In genomic region chr22:19959043-19959586, GRCh38 we compare ENCODE assay signal across 8 cellular contexts. TPM values are rescaled to one million over a fixed set of nuclear protein-coding genes. Genes with fewer than 3 reads are reported as not detected.
A peak's percentile ranks its signal among the peaks of the same experiment; 100 is the strongest.
DNase-seq lines count a peak whose midpoint lies in the region; ATAC-seq, FAIRE-seq and TF ChIP-seq lines count a peak whose summit lies in the region.

No MANE protein-coding gene starts in this region.

- intact Hi-C loops in heart right ventricle (cut with DNase I) = no loop called here
- intact Hi-C loops in pancreas (cut with DNase I) = no loop called here
- intact Hi-C loops in activated T-helper 1 cell treated with anti-CD3 and anti-CD28 coated beads, Interleukin-12 subunit alpha, Interleukin-12 subunit beta, Interleukin-2, Interleukin-4 antibody, amounts not matched to agents 30 ng/mL and 10 ng/mL and 1 ng/mL, durations not matched to agents 14 hours and 24 hours and 36 hours (cut with micrococcal nuclease) = no loop called here

- no peaks in the 10 kb centered on the region for H3K9me3 Mint-ChIP-seq in stimulated activated memory B cell treated with anti-CD40 and anti-IgM and Interleukin-4, amounts not matched to agents 10 μg/mL and 1 μg/mL and 100 μg/mL, for 72 hours
- H3K9me3 Mint-ChIP-seq in activated T-helper 1 cell treated with anti-CD3 and anti-CD28 coated beads, Interleukin-12 subunit alpha, Interleukin-12 subunit beta, Interleukin-2, Interleukin-4 antibody, amounts not matched to agents 30 ng/mL and 10 ng/mL and 1 ng/mL, durations not matched to agents 14 hours and 24 hours and 36 hours = no peaks in the 10 kb centered on the region

- DNase-seq in Caki2 (ENCODE audit: low read depth) (peak; percentile 97), WERI-Rb-1 (peak; percentile 62), heart right ventricle (peak; percentile 76 to 83), pancreas (peak; percentile 65 to 88 (median 85)), hepatic stellate cell (ENCODE audit: low spot score) (no peak)
- no peak for DNase-seq in activated T-helper 1 cell treated with anti-CD3 and anti-CD28 coated beads, Interleukin-12 subunit alpha, Interleukin-12 subunit beta, Interleukin-2, Interleukin-4 antibody, amounts not matched to agents 30 ng/mL and 10 ng/mL and 1 ng/mL, durations not matched to agents 14 hours and 24 hours and 36 hours (ENCODE audit: low spot score)

- ATAC-seq in heart right ventricle = peak; percentile 45 to 72 (median 68)
- peak; percentile 20 to 72 (median 49) for ATAC-seq in pancreas
- ATAC-seq in stimulated activated memory B cell treated with anti-CD40 and anti-IgM and Interleukin-4, amounts not matched to agents 10 μg/mL and 1 μg/mL and 100 μg/mL, for 72 hours = no peak
- no peak for ATAC-seq in GM19463 (IDR thresholded peaks at IDR 0.05; ENCODE audit: unreplicated experiment)

- H3K36me3 Mint-ChIP-seq in stimulated activated memory B cell treated with anti-CD40 and anti-IgM and Interleukin-4, amounts not matched to agents 10 μg/mL and 1 μg/mL and 100 μg/mL, for 72 hours = peaks cover 5% of the 10 kb centered on the region
- no peaks in the 10 kb centered on the region for H3K36me3 Mint-ChIP-seq in activated T-helper 1 cell treated with anti-CD3 and anti-CD28 coated beads, Interleukin-12 subunit alpha, Interleukin-12 subunit beta, Interleukin-2, Interleukin-4 antibody, amounts not matched to agents 30 ng/mL and 10 ng/mL and 1 ng/mL, durations not matched to agents 14 hours and 24 hours and 36 hours (ENCODE audit: low read depth)

- 0 out of 2 replicates have a peak overlapping the region, but pooled peaks have one; percentile 33 for H3K27ac ChIP-seq in WERI-Rb-1
- peak overlapping the region in 6 of 10 donors; percentile 18 to 53 (median 40) for H3K27ac ChIP-seq in heart right ventricle
- H3K27ac ChIP-seq in pancreas = peak overlapping the region in 2 of 4 donors; percentile 22 to 77

- TF ChIP-seq CTCF in WERI-Rb-1 (IDR thresholded peaks at IDR 0.05; ENCODE audit: low read depth, low read length) (no peak), heart right ventricle (IDR thresholded peaks at IDR 0.05) (no peak), pancreas (IDR thresholded peaks at IDR 0.05) (no peak)

- H3K4me3 ChIP-seq in WERI-Rb-1 (ENCODE audit: low read depth, low read length) (no peak overlapping the region), heart right ventricle (peak overlapping the region in 6 of 10 donors; percentile 12 to 43 (median 33)), pancreas (peak overlapping the region in 2 of 4 donors; percentile 17 to 31)

- no peak for FAIRE-seq in pancreas (lab: Jason Lieb, UNC)

- H3K27me3 Mint-ChIP-seq in stimulated activated memory B cell treated with anti-CD40 and anti-IgM and Interleukin-4, amounts not matched to agents 10 μg/mL and 1 μg/mL and 100 μg/mL, for 72 hours = no peaks in the 10 kb centered on the region
- H3K27me3 Mint-ChIP-seq in activated T-helper 1 cell treated with anti-CD3 and anti-CD28 coated beads, Interleukin-12 subunit alpha, Interleukin-12 subunit beta, Interleukin-2, Interleukin-4 antibody, amounts not matched to agents 30 ng/mL and 10 ng/mL and 1 ng/mL, durations not matched to agents 14 hours and 24 hours and 36 hours (ENCODE audit: insufficient read depth) = no peaks in the 10 kb centered on the region

- WGBS in heart right ventricle, 2 donors = 27 to 38% methylated on average over 30 of the region's 30 CpGs
- WGBS in pancreas, 2 donors = 29 to 37% methylated on average over 26 to 30 of the region's 30 CpGs

- H3K4me1 Mint-ChIP-seq in stimulated activated memory B cell treated with anti-CD40 and anti-IgM and Interleukin-4, amounts not matched to agents 10 μg/mL and 1 μg/mL and 100 μg/mL, for 72 hours = peaks cover 24% of the 10 kb centered on the region
- H3K4me1 Mint-ChIP-seq in activated T-helper 1 cell treated with anti-CD3 and anti-CD28 coated beads, Interleukin-12 subunit alpha, Interleukin-12 subunit beta, Interleukin-2, Interleukin-4 antibody, amounts not matched to agents 30 ng/mL and 10 ng/mL and 1 ng/mL, durations not matched to agents 14 hours and 24 hours and 36 hours (ENCODE audit: low read depth) = peaks cover 7% of the 10 kb centered on the region

- peaks cover 11 to 56% (median 35%) of the 10 kb centered on the region in 9 donors for H3K4me1 ChIP-seq in heart right ventricle
- H3K4me1 ChIP-seq in pancreas = peaks cover 2 to 39% (median 24%) of the 10 kb centered on the region in 3 donors

- H3K36me3 ChIP-seq in WERI-Rb-1 (peaks cover 38% of the 10 kb centered on the region), heart right ventricle (peaks cover 0 to 21% (median 6%) of the 10 kb centered on the region in 9 donors), pancreas (no peaks in the 10 kb centered on the region)

- no peak overlapping the region for H3K27ac Mint-ChIP-seq in stimulated activated memory B cell treated with anti-CD40 and anti-IgM and Interleukin-4, amounts not matched to agents 10 μg/mL and 1 μg/mL and 100 μg/mL, for 72 hours
- H3K27ac Mint-ChIP-seq in activated T-helper 1 cell treated with anti-CD3 and anti-CD28 coated beads, Interleukin-12 subunit alpha, Interleukin-12 subunit beta, Interleukin-2, Interleukin-4 antibody, amounts not matched to agents 30 ng/mL and 10 ng/mL and 1 ng/mL, durations not matched to agents 14 hours and 24 hours and 36 hours = no peak overlapping the region

- H3K27me3 ChIP-seq in WERI-Rb-1 (ENCODE audit: insufficient read depth, low read depth, severe bottlenecking) (no peaks in the 10 kb centered on the region), heart right ventricle (no peaks in the 10 kb centered on the region), pancreas (no peaks in the 10 kb centered on the region)

- no peak overlapping the region for H3K4me3 Mint-ChIP-seq in stimulated activated memory B cell treated with anti-CD40 and anti-IgM and Interleukin-4, amounts not matched to agents 10 μg/mL and 1 μg/mL and 100 μg/mL, for 72 hours
- no peak overlapping the region for H3K4me3 Mint-ChIP-seq in activated T-helper 1 cell treated with anti-CD3 and anti-CD28 coated beads, Interleukin-12 subunit alpha, Interleukin-12 subunit beta, Interleukin-2, Interleukin-4 antibody, amounts not matched to agents 30 ng/mL and 10 ng/mL and 1 ng/mL, durations not matched to agents 14 hours and 24 hours and 36 hours

- no peaks in the 10 kb centered on the region for H3K9me3 ChIP-seq in WERI-Rb-1 (ENCODE audit: severe bottlenecking)
- H3K9me3 ChIP-seq in heart right ventricle = no peaks in the 10 kb centered on the region
- no peaks in the 10 kb centered on the region for H3K9me3 ChIP-seq in pancreas

- in situ Hi-C loops in Caki2 (cut with HindIII; ENCODE audit: low pct_unique_long_range_greater_than_20kb, low sequenced_read_pairs) = no loop called here

RNA-seq across cellular contexts. Expression of gene TXNRD2, which starts 17.5 kb away (rescaled TPM):
- 53.0 and 54.5 TPM in 2 replicates for total RNA-seq in Caki2 (2014; rRNA removed; shearing (Covaris generic); ENCODE audit: low replicate concordance)
- total RNA-seq in heart right ventricle = 10 to 100 TPM; 28.5 to 59.9 (median 35.0) TPM
- 100 to 1,000 TPM in 1 of 2 donors, 10 to 100 TPM in 1; 25.8 to 103 TPM for polyA plus RNA-seq in heart right ventricle
- total RNA-seq in pancreas = 10 to 100 TPM in 5 of 6 donors, 1 to 10 TPM in 1; 9.6 to 16.9 (median 13.6) TPM
- 10 to 100 TPM; 33.7 to 41.6 TPM for polyA plus RNA-seq in pancreas
- total RNA-seq in activated T-helper 1 cell treated with anti-CD3 and anti-CD28 coated beads, Interleukin-12 subunit alpha, Interleukin-12 subunit beta, Interleukin-2, Interleukin-4 antibody, amounts not matched to agents 30 ng/mL and 10 ng/mL and 1 ng/mL, durations not matched to agents 14 hours and 24 hours and 36 hours = 19.0 and 20.0 TPM in 2 replicates

RNA-seq across cellular contexts. Expression of gene COMT, which starts 17.5 kb away (rescaled TPM):
- 517 and 585 TPM in 2 replicates for total RNA-seq in Caki2 (2014; rRNA removed; shearing (Covaris generic); ENCODE audit: low replicate concordance)
- total RNA-seq in heart right ventricle = 100 to 1,000 TPM in 5 of 10 donors, 10 to 100 TPM in 5; 72.5 to 128 (median 101) TPM
- polyA plus RNA-seq in heart right ventricle = 100 to 1,000 TPM in 1 of 2 donors, 10 to 100 TPM in 1; 42.9 to 273 TPM
- total RNA-seq in pancreas = 10 to 100 TPM; 48.9 to 95.0 (median 62.3) TPM
- polyA plus RNA-seq in pancreas = 10 to 100 TPM; 47.9 to 87.8 TPM
- total RNA-seq in activated T-helper 1 cell treated with anti-CD3 and anti-CD28 coated beads, Interleukin-12 subunit alpha, Interleukin-12 subunit beta, Interleukin-2, Interleukin-4 antibody, amounts not matched to agents 30 ng/mL and 10 ng/mL and 1 ng/mL, durations not matched to agents 14 hours and 24 hours and 36 hours = 99.4 and 112 TPM in 2 replicates

RNA-seq across cellular contexts. Expression of gene ARVCF, which starts 57.5 kb away (rescaled TPM):
- total RNA-seq in Caki2 (2014; rRNA removed; shearing (Covaris generic); ENCODE audit: low replicate concordance) = 3.6 and 15.2 TPM in 2 replicates
- total RNA-seq in heart right ventricle (10 to 100 TPM; 22.2 to 53.5 (median 32.1) TPM), pancreas (10 to 100 TPM in 3 of 6 donors, 1 to 10 TPM in 3; 5.0 to 19.4 (median 9.5) TPM)
- polyA plus RNA-seq in heart right ventricle (10 to 100 TPM; 26.8 to 58.9 TPM), pancreas (10 to 100 TPM; 52.5 to 57.8 TPM)
- total RNA-seq in activated T-helper 1 cell treated with anti-CD3 and anti-CD28 coated beads, Interleukin-12 subunit alpha, Interleukin-12 subunit beta, Interleukin-2, Interleukin-4 antibody, amounts not matched to agents 30 ng/mL and 10 ng/mL and 1 ng/mL, durations not matched to agents 14 hours and 24 hours and 36 hours = 2.4 and 3.1 TPM in 2 replicates

Comparison
In these comparisons a context has a peak if more than half of its experiments do, and no peak if none do; other contexts are left out.
1. DNase-seq: peak in Caki2 (single experiment), WERI-Rb-1 (single experiment), heart right ventricle (2 of 2) and pancreas (6 of 6); none in activated T-helper 1 cell treated with anti-CD3 and anti-CD28 coated beads, Interleukin-12 subunit alpha, Interleukin-12 subunit beta, Interleukin-2, Interleukin-4 antibody, amounts not matched to agents 30 ng/mL and 10 ng/mL and 1 ng/mL, durations not matched to agents 14 hours and 24 hours and 36 hours (single experiment) and hepatic stellate cell (single experiment).
2. ATAC-seq: peak in heart right ventricle (8 of 8) and pancreas (4 of 4); none in stimulated activated memory B cell treated with anti-CD40 and anti-IgM and Interleukin-4, amounts not matched to agents 10 μg/mL and 1 μg/mL and 100 μg/mL, for 72 hours (single experiment) and GM19463 (single experiment).